ENCODE assay signal across 9 cellular contexts in genomic region chr20:45111799-45112471, GRCh38. TPM values are rescaled to one million over a fixed set of nuclear protein-coding genes. Genes with fewer than 3 reads are reported as not detected.
DNase-seq lines count a peak whose midpoint lies in the region; ATAC-seq, FAIRE-seq and TF ChIP-seq lines count a peak whose summit lies in the region.
"Had no signal": no experiment of that assay in that cellular context is flagged by ENCODE, and none has a peak within 500 bp of the region (broad histone marks: within the 10 kb centered on the region; RNA-seq: fewer than 3 reads in every experiment).

No MANE protein-coding gene starts in this region.

- H4K5ac ChIP-seq in IMR-90 (ENCODE audit: low read depth, low read length) = no peak overlapping the region

- H2AFZ ChIP-seq in IMR-90 (replicated peaks; ENCODE audit: low read length, poor library complexity) = no peak overlapping the region

- H3K36me3 ChIP-seq in IMR-90 (ENCODE audit: control insufficient read depth, insufficient read depth, low read length) (no peaks in the 10 kb centered on the region), brain microvascular endothelial cell (replicated peaks) (no peaks in the 10 kb centered on the region)

- no peaks in the 10 kb centered on the region for H3K79me1 ChIP-seq in IMR-90 (ENCODE audit: low read depth in 1 of 2, low read length in 2 of 2)

- H2BK120ac ChIP-seq in IMR-90 (ENCODE audit: low read depth, low read length) = no peak overlapping the region

- no peak overlapping the region for H3K23ac ChIP-seq in IMR-90 (ENCODE audit: low read depth, low read length)

- no peak overlapping the region for H2BK20ac ChIP-seq in IMR-90 (ENCODE audit: low read depth, low read length)

- H3K27me3 Mint-ChIP-seq in natural killer cell (ENCODE audit: low read depth in 2 of 2) = peaks cover 2 to 16% of the 10 kb centered on the region in 2 donors

- no peaks in the 10 kb centered on the region for H3K4me1 ChIP-seq in IMR-90 (ENCODE audit: control insufficient read depth, insufficient read depth, low read length)

- H2BK15ac ChIP-seq in IMR-90 (ENCODE audit: low read depth, low read length) = no peak overlapping the region

- H3K27me3 ChIP-seq in IMR-90 (ENCODE audit: control insufficient read depth, insufficient read depth, low read length) (peaks cover 40% of the 10 kb centered on the region), brain microvascular endothelial cell (replicated peaks) (no peaks in the 10 kb centered on the region)

- H2AK9ac ChIP-seq in IMR-90 (replicated peaks; ENCODE audit: low read depth, low read length, poor library complexity) = no peak overlapping the region

- H3K9me1 ChIP-seq in IMR-90 (ENCODE audit: insufficient read depth, low read length) = no peaks in the 10 kb centered on the region

- TF ChIP-seq RAD21 in IMR-90 (IDR thresholded peaks at IDR 0.05; ENCODE audit: low read length) = peak; percentile 31

- H4K20me1 ChIP-seq in IMR-90 (ENCODE audit: insufficient read depth, low read length) = no peaks in the 10 kb centered on the region

- H3K14ac ChIP-seq in IMR-90 (replicated peaks; ENCODE audit: low read depth, low read length) = no peak overlapping the region

- H3K27ac ChIP-seq in IMR-90 (ENCODE audit: insufficient read depth, low read length) (no peak overlapping the region), brain microvascular endothelial cell (no peak overlapping the region)

- H3K4me3 ChIP-seq in IMR-90 (ENCODE audit: insufficient read depth, low read depth, low read length) (no peak overlapping the region), brain microvascular endothelial cell (ENCODE audit: low read depth, low read length) (no peak overlapping the region)

- H3K18ac ChIP-seq in IMR-90 (ENCODE audit: low read depth, low read length) = no peak overlapping the region

- no peak overlapping the region for H3K9ac ChIP-seq in IMR-90 (ENCODE audit: low read depth, low read length)

- no peaks in the 10 kb centered on the region for H3K9me3 ChIP-seq in IMR-90 (ENCODE audit: control insufficient read depth, insufficient read depth, low read length)

- 0% methylated on average over 2 of the region's 17 CpGs; no CpG with 5 or more reads in 1 of the 2 experiments for WGBS in IMR-90 (ENCODE audit: extremely low coverage in 2 of 2, insufficient read length in 1 of 2), 2 experiments

- ATAC-seq in IMR-90 (ENCODE audit: low read depth) (peak; percentile 48; the same call in 1 of the 2 replicates), GM21367 (IDR thresholded peaks at IDR 0.05; ENCODE audit: unreplicated experiment) (no peak), natural killer cell (no peak)

- intact Hi-C loops in IMR-90 (cut with micrococcal nuclease) = loop anchor here (1.0 kb wide), 1 partner anchor 68 kb away; no protein-coding TSS in a partner anchor
- intact Hi-C loops in natural killer cell (cut with micrococcal nuclease) = no loop called here

- no peak for FAIRE-seq in D721Med (lab: Jason Lieb, UNC)

- no peak overlapping the region for H3K56ac ChIP-seq in IMR-90 (ENCODE audit: extremely low read depth, insufficient read depth, low read length)

- no peak for TF ChIP-seq POLR2A in IMR-90 (IDR thresholded peaks at IDR 0.05; ENCODE audit: low read depth, low read length)

- BruUV-seq in IMR-90 (replicated peaks; lab: Mats Ljungman, UMichigan) = no TSS peak

- no peak overlapping the region for H4K8ac ChIP-seq in IMR-90 (ENCODE audit: low read depth in 2 of 2, low read length in 2 of 2)

- H2AK5ac ChIP-seq in IMR-90 (ENCODE audit: low read depth, low read length) = no peak overlapping the region

- no peaks in the 10 kb centered on the region for H3K9me3 Mint-ChIP-seq in natural killer cell

- no peaks in the 10 kb centered on the region for H3K36me3 Mint-ChIP-seq in natural killer cell

- POLR2A ChIA-PET in IMR-90 (lab: Charles Lee; ENCODE audit: unreplicated experiment) = no interaction called here

- no peak overlapping the region for H3K27ac Mint-ChIP-seq in natural killer cell

- dilution Hi-C loops in IMR-90 (cut with HindIII; ENCODE audit: low sequenced_read_pairs, unreplicated experiment) = no loop called here

- in situ Hi-C loops in IMR-90 (cut with MboI; ENCODE audit: low sequenced_read_pairs) = loop anchor here (25.0 kb wide), 1 partner anchor 175 kb away; no protein-coding TSS in a partner anchor
- in situ Hi-C loops in brain microvascular endothelial cell (cut with HindIII; ENCODE audit: low pct_ligation_motif_present, low sequenced_read_pairs) = no loop called here

- TF ChIP-seq CTCF in D721Med (IDR thresholded peaks at IDR 0.05; ENCODE audit: insufficient read depth, missing control alignments) = peak; percentile 31
- peak; percentile 40 for TF ChIP-seq CTCF in IMR-90 (conservative IDR thresholded peaks at IDR 0.05; ENCODE audit: low read depth, low read length)
- TF ChIP-seq CTCF in brain microvascular endothelial cell (IDR thresholded peaks at IDR 0.05; ENCODE audit: low read depth, low read length, missing control alignments) = peak; percentile 69
- no peak for TF ChIP-seq CTCF in natural killer cell (IDR thresholded peaks at IDR 0.05)

- H3K4me2 ChIP-seq in IMR-90 (ENCODE audit: low read depth, low read length) = no peak overlapping the region

- no peak overlapping the region for H4K91ac ChIP-seq in IMR-90 (ENCODE audit: insufficient read depth, low read depth, low read length)

- no peak overlapping the region for H2BK5ac ChIP-seq in IMR-90 (ENCODE audit: low read depth, low read length, poor library complexity, severe bottlenecking)

- H3K4me3 Mint-ChIP-seq in natural killer cell = no peak overlapping the region

- DNase-seq in D721Med (ENCODE audit: insufficient read length, low spot score) = no peak
- no peak for DNase-seq in IMR-90
- DNase-seq in brain microvascular endothelial cell = no peak
- peak; percentile 9 for DNase-seq in mucosa of gallbladder (ENCODE audit: low spot score)
- no peak for DNase-seq in DMS79 treated with DMSO at 0.1 percent for 48 hours (lab: John Stamatoyannopoulos, UW)
- DNase-seq in natural killer cell = no peak
- DNase-seq in inferior parietal cortex (ENCODE audit: extremely low spot score) = no peak

- no peak overlapping the region for H3K4ac ChIP-seq in IMR-90 (ENCODE audit: low read depth, low read length)

- no peaks in the 10 kb centered on the region for H3K4me1 Mint-ChIP-seq in natural killer cell

- CTCF ChIA-PET in IMR-90 (lab: Yijun Ruan, JAX) = interaction anchor here (0.6 to 2.0 kb wide), 15 partner anchors 9 to 182 kb away, joined by 3 to 13 read pairs (median 3); no protein-coding TSS in a partner anchor

TF ChIP-seq in IMR-90, 13 proteins besides CTCF, POLR2A, EP300 and RAD21:
- peak; percentile 15; the same call in 1 of the 2 replicates for TF ChIP-seq SMC3 (IDR thresholded peaks at IDR 0.05; ENCODE audit: low read depth, low read length)
- no peak for TF ChIP-seq RFX5 (IDR thresholded peaks at IDR 0.05; ENCODE audit: low read depth, low read length)

RNA-seq across cellular contexts. Expression of gene WFDC5, which starts 3.0 kb away (rescaled TPM):
- total RNA-seq in IMR-90 (2012; rRNA removed) (not detected in 2 replicates), mucosa of gallbladder (not detected), natural killer cell (not detected)
- not detected in 2 replicates for polyA plus RNA-seq in IMR-90 (2012; rRNA removed)
- polyA plus RNA-seq in IMR-90 (2012; cell fraction: cytosol; rRNA removed) = not detected in 2 replicates
- polyA plus RNA-seq in IMR-90 (2012; cell fraction: nucleus; rRNA removed; ENCODE audit: low replicate concordance) = not detected in 2 replicates
- total RNA-seq: M059J had no signal

RNA-seq across cellular contexts. Expression of gene KCNS1, which starts 11.0 kb away (rescaled TPM):
- 0.54 and 0.56 TPM in 2 replicates for total RNA-seq in IMR-90 (2012; rRNA removed)
- 0.46 and 0.62 TPM in 2 replicates for polyA plus RNA-seq in IMR-90 (2012; rRNA removed)
- 0.48 and 0.85 TPM in 2 replicates for polyA plus RNA-seq in IMR-90 (2012; cell fraction: cytosol; rRNA removed)
- 0.33 and 0.55 TPM in 2 replicates for polyA plus RNA-seq in IMR-90 (2012; cell fraction: nucleus; rRNA removed; ENCODE audit: low replicate concordance)
- 11.2 TPM for total RNA-seq in mucosa of gallbladder
- total RNA-seq in natural killer cell = not detected

RNA-seq across cellular contexts. Expression of gene WFDC12, which starts 12.3 kb away (rescaled TPM):
- total RNA-seq in IMR-90 (2012; rRNA removed) (not detected in 2 replicates), mucosa of gallbladder (not detected), natural killer cell (not detected)
- polyA plus RNA-seq in IMR-90 (2012; rRNA removed) = not detected in 2 replicates
- polyA plus RNA-seq in IMR-90 (2012; cell fraction: cytosol; rRNA removed) = not detected in 2 replicates
- polyA plus RNA-seq in IMR-90 (2012; cell fraction: nucleus; rRNA removed; ENCODE audit: low replicate concordance) = not detected in 2 replicates
- total RNA-seq: M059J had no signal
